18 cellular contexts compared by ENCODE assay signal in the genomic region with DNA sequence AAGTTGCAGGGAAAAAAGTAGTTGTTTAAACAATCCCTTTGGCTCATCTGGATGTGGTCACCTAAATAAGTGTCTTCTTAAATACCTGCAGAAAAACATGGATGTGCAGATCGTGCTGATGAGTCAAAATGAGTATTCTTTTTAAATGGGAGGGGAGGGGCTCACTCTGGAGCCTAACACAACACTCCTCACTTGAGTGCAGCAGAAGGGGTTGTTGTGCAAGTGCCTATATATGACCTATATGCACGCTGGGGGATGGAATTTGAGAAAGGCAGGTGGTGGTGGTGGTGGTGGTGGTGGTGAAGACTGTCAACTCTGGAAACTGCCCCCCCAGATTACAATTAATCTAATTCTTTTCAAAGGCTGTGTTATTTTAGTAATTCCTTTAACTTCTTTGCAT.
"Had no signal": no experiment of that assay in that cellular context is flagged by ENCODE, and none has a peak within 500 bp of the region (broad histone marks: within the 10 kb centered on the region; RNA-seq: fewer than 3 reads in every experiment).

No MANE protein-coding gene starts in this region.

- H3K27me3 ChIP-seq: body of pancreas, foreskin keratinocyte, thyroid gland had no signal

- H3K9me3 ChIP-seq: body of pancreas, lower lobe of right lung, thyroid gland had no signal

- H3K27me3 Mint-ChIP-seq: activated CD4-positive, alpha-beta T cell treated with anti-CD3 and anti-CD28 coated beads, Interleukin-2, amount 10 ng/mL, durations not matched to agents 24 days and 14 days; stimulated activated naive B cell treated with anti-CD40 and anti-IgM and Interleukin-4, amounts not matched to agents 10 μg/mL and 1 μg/mL and 100 μg/mL, for 72 hours had no signal

- H3K4me2 ChIP-seq: smooth muscle cell had no signal

- H3K4me3 ChIP-seq: body of pancreas, lower lobe of right lung, smooth muscle cell, thyroid gland had no signal

- H3K4me1 ChIP-seq: body of pancreas, parathyroid adenoma had no signal

- H3K4me3 Mint-ChIP-seq: activated CD4-positive, alpha-beta T cell treated with anti-CD3 and anti-CD28 coated beads, Interleukin-2, amount 10 ng/mL, durations not matched to agents 24 days and 14 days; activated naive CD4-positive, alpha-beta T cell treated with anti-CD3 and anti-CD28 coated beads for 36 hours; nephron; stimulated activated naive B cell treated with anti-CD40 and anti-IgM and Interleukin-4, amounts not matched to agents 10 μg/mL and 1 μg/mL and 100 μg/mL, for 72 hours had no signal

- H2AFZ ChIP-seq: parathyroid adenoma had no signal

- H3K27ac Mint-ChIP-seq: activated CD4-positive, alpha-beta T cell treated with anti-CD3 and anti-CD28 coated beads, Interleukin-2, amount 10 ng/mL, durations not matched to agents 24 days and 14 days; activated naive CD4-positive, alpha-beta T cell treated with anti-CD3 and anti-CD28 coated beads for 36 hours; nephron; stimulated activated naive B cell treated with anti-CD40 and anti-IgM and Interleukin-4, amounts not matched to agents 10 μg/mL and 1 μg/mL and 100 μg/mL, for 72 hours had no signal

- H3K27ac ChIP-seq: body of pancreas, epithelial cell of prostate, foreskin keratinocyte, lower lobe of right lung, parathyroid adenoma, thyroid gland had no signal

- DNase-seq: activated CD4-positive, alpha-beta T cell treated with anti-CD3 and anti-CD28 coated beads, Interleukin-2, amount 10 ng/mL, durations not matched to agents 24 days and 14 days; activated naive CD4-positive, alpha-beta T cell treated with anti-CD3 and anti-CD28 coated beads for 36 hours; body of pancreas; caudate nucleus; foreskin keratinocyte; hypothalamus; islet precursor cell; left colon; lower lobe of right lung; stimulated activated CD4-positive, alpha-beta T cell treated with anti-CD3 and anti-CD28 coated beads, Interleukin-4, amount 100 ng/mL, for 24 hours; stimulated activated naive B cell treated with anti-CD40 and anti-IgM and Interleukin-4, amounts not matched to agents 10 μg/mL and 1 μg/mL and 100 μg/mL, for 72 hours; SW 1271; thyroid gland had no signal

- H3K9ac ChIP-seq: parathyroid adenoma had no signal

- ATAC-seq: body of pancreas, foreskin keratinocyte, left colon, lower lobe of right lung, sciatic nerve had no signal

- H3K9me3 Mint-ChIP-seq: activated CD4-positive, alpha-beta T cell treated with anti-CD3 and anti-CD28 coated beads, Interleukin-2, amount 10 ng/mL, durations not matched to agents 24 days and 14 days; activated naive CD4-positive, alpha-beta T cell treated with anti-CD3 and anti-CD28 coated beads for 36 hours; nephron; stimulated activated naive B cell treated with anti-CD40 and anti-IgM and Interleukin-4, amounts not matched to agents 10 μg/mL and 1 μg/mL and 100 μg/mL, for 72 hours had no signal
